8 cellular contexts compared by ENCODE assay signal in the genomic region with DNA sequence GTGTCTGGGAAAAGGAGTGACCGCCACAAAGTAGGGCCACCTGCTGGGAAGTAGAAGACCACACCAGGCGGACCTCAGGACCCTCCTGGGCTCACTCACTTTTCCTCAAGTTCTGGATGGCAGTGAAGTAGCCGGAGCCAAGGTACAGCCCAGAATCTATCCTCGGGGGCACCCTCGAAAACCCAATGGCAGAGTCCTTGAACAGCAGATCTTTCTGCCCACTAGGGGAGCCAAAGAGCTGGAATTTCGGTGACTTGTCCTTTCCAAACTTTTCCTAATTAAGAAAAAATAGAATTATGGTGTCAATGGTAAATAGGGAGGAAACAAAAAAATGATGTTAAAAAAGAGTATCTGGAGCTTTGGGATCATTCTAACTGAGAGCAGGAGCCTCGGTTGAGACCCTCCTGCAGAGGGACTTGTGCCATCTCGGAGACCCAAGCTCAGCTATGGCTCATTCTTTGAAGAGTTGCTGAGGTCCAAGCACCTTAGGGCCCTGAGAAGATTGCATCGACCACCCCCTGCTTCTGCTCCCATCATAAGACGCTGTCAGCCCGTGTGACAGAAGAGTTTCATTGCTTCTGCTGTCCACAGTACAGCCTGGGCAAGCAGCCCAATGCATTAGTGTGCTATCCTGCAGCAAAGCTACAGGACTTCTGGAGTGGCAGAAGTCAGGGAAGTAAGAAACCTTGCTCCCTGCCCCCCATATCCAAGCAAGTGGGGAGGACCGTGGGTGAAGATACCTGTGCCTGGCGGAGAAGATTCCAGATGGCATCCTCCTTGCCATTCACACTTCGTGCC. TPM values are rescaled to one million over a fixed set of nuclear protein-coding genes. Genes with fewer than 3 reads are reported as not detected.
DNase-seq lines count a peak whose midpoint lies in the region; TF ChIP-seq lines count a peak whose summit lies in the region.
"Had no signal": no experiment of that assay in that cellular context is flagged by ENCODE, and none has a peak within 500 bp of the region (broad histone marks: within the 10 kb centered on the region; RNA-seq: fewer than 3 reads in every experiment).

No MANE protein-coding gene starts in this region.

- TF ChIP-seq CTCF in LNCaP clone FGC (IDR thresholded peaks at IDR 0.05; ENCODE audit: control insufficient read depth, extremely low read depth, insufficient read depth), result peak; percentile 55
- peak; percentile 80 for TF ChIP-seq CTCF in osteoblast (IDR thresholded peaks at IDR 0.05; ENCODE audit: extremely low read depth, low read depth, low read length)
- no peak for TF ChIP-seq CTCF in lower leg skin (IDR thresholded peaks at IDR 0.05)

- H3K4me1 ChIP-seq in osteoblast (ENCODE audit: insufficient read depth, low read length), result no peaks in the 10 kb centered on the region

- H3K4me2 ChIP-seq in osteoblast (ENCODE audit: insufficient read depth, low read length), result no peak overlapping the region

- H3K79me2 ChIP-seq in osteoblast (ENCODE audit: insufficient read depth, low read length), result no peaks in the 10 kb centered on the region

- in situ Hi-C loops in G401 (cut with HindIII; ENCODE audit: low sequenced_read_pairs), result no loop called here

- H3K4me3 ChIP-seq in LNCaP clone FGC (ENCODE audit: low read depth, low read length), result no peak overlapping the region
- H3K4me3 ChIP-seq in osteoblast (ENCODE audit: insufficient read depth, low read length), result no peak overlapping the region
- H3K4me3 ChIP-seq in lower leg skin (ENCODE audit: low read depth, poor library complexity, severe bottlenecking), result no peak overlapping the region

- no peaks in the 10 kb centered on the region for H3K9me3 ChIP-seq in osteoblast (ENCODE audit: low read depth, low read length)

- H2AFZ ChIP-seq in osteoblast (ENCODE audit: low read length), result no peak overlapping the region

- 72 to 75% methylated on average over 14 of the region's 14 CpGs for whole genome bisulfite sequencing in lower leg skin, 2 donors

- H3K27me3 ChIP-seq in osteoblast (ENCODE audit: insufficient read depth, low read length), result peaks cover 35% of the 10 kb centered on the region

- intact Hi-C loops in lower leg skin (cut with DNase I; ENCODE audit: low total_unique reads), result loop anchor here (5.0 kb wide), 1 partner anchor 508 kb away; a partner anchor contains a TSS

- no peaks in the 10 kb centered on the region for H3K36me3 ChIP-seq in osteoblast (ENCODE audit: insufficient read depth, low read length)

- no peak overlapping the region for H3K27ac ChIP-seq in osteoblast (ENCODE audit: low read depth, low read length)

- TF ChIP-seq POLR2A in lower leg skin (IDR thresholded peaks at IDR 0.05), result no peak

- DNase-seq in G401 (ENCODE audit: low spot score), result peak; percentile 12
- DNase-seq in LNCaP clone FGC (ENCODE audit: low read depth), result no peak
- peak; percentile 41 for DNase-seq in dermis blood vessel endothelial cell
- DNase-seq in osteoblast (ENCODE audit: insufficient read length, low spot score, missing footprints), result peak; percentile 90
- DNase-seq in H4 (ENCODE audit: low spot score), result no peak
- no peak for DNase-seq in activated naive CD4-positive, alpha-beta T cell treated with Interleukin-2 at 50 U/mL for 16 hours
- DNase-seq in lower leg skin (ENCODE audit: low spot score in 2 of 2), result no peak

- no peaks in the 10 kb centered on the region for H4K20me1 ChIP-seq in osteoblast (ENCODE audit: insufficient read depth, low read length)

RNA-seq across cellular contexts. Expression of a gene that starts 14.8 kb away (rescaled TPM):
- not detected in 2 replicates for total RNA-seq in G401 (2014; rRNA removed; shearing (Covaris generic))
- total RNA-seq in dermis blood vessel endothelial cell, result 0.51 and 0.93 TPM in 2 replicates
- 0.59 and 0.72 TPM in 2 replicates for total RNA-seq in osteoblast
- total RNA-seq in H4 (2014; rRNA removed; shearing (Covaris generic)), result not detected in 2 replicates
- 1 to 10 TPM in 3 of 4 donors, under 1 TPM in 1; 0.91 to 3.9 (median 2.5) TPM for total RNA-seq in lower leg skin

RNA-seq across cellular contexts. Expression of a gene that starts 42.9 kb away (rescaled TPM):
- 0.98 and 3.2 TPM in 2 replicates for total RNA-seq in G401 (2014; rRNA removed; shearing (Covaris generic))
- 5.1 and 5.7 TPM in 2 replicates for total RNA-seq in dermis blood vessel endothelial cell
- total RNA-seq in osteoblast, result 0.72 and 0.88 TPM in 2 replicates
- total RNA-seq in H4 (2014; rRNA removed; shearing (Covaris generic)), result 0.46 and 6.6 TPM in 2 replicates
- 1 to 10 TPM in 2 of 4 donors, under 1 TPM in 2; 0.32 to 1.2 (median 0.78) TPM for total RNA-seq in lower leg skin

RNA-seq across cellular contexts. Expression of a gene that starts 47.8 kb away (rescaled TPM):
- total RNA-seq in G401 (2014; rRNA removed; shearing (Covaris generic)), result not detected in 2 replicates
- not detected in 2 replicates for total RNA-seq in dermis blood vessel endothelial cell
- not detected in 2 replicates for total RNA-seq in osteoblast
- total RNA-seq in H4 (2014; rRNA removed; shearing (Covaris generic)), result 0.06 and 0.41 TPM in 2 replicates
- not detected for total RNA-seq in lower leg skin
- total RNA-seq: urinary bladder had no signal

Comparison
In these comparisons a context has a peak if more than half of its experiments do, and no peak if none do; other contexts are left out.
1. DNase-seq: peak in G401 (single experiment), dermis blood vessel endothelial cell (single experiment) and osteoblast (single experiment); none in LNCaP clone FGC (single experiment), H4 (single experiment), activated naive CD4-positive, alpha-beta T cell treated with Interleukin-2 at 50 U/mL for 16 hours (single experiment) and lower leg skin (0 of 2).
2. CTCF ChIP-seq: peak in LNCaP clone FGC (single experiment) and osteoblast (single experiment); none in lower leg skin (0 of 3).